1 cellular context compared by ENCODE assay signal in genomic region chr2:10629819-10630532, GRCh38.
A peak's percentile ranks its signal among the peaks of the same experiment; 100 is the strongest.
TF ChIP-seq lines count a peak whose summit lies in the region.

No MANE protein-coding gene starts in this region.

TF ChIP-seq in HepG2, 621 proteins besides CTCF, POLR2A, EP300 and RAD21 (continues in another document):
- no peak for TF ChIP-seq ZBED4 (CRISPR knock-in tag; IDR thresholded peaks at IDR 0.05; ENCODE audit: borderline replicate concordance)
- TF ChIP-seq RARA (CRISPR knock-in tag; IDR thresholded peaks at IDR 0.05) = 0 out of 2 replicates have a peak, but pooled peaks have one; percentile 6
- TF ChIP-seq ZNF205 (CRISPR knock-in tag; IDR thresholded peaks at IDR 0.05) = 0 out of 2 replicates have a peak, but pooled peaks have one; percentile 18
- peak; percentile 44; the same call in 1 of the 2 replicates for TF ChIP-seq ZNF33B (CRISPR knock-in tag; IDR thresholded peaks at IDR 0.05)
- TF ChIP-seq FOXP1 (IDR thresholded peaks at IDR 0.05) = no peak
- 0 out of 2 replicates have a peak, but pooled peaks have one; percentile 5 for TF ChIP-seq FOXP1 (CRISPR knock-in tag; IDR thresholded peaks at IDR 0.05)
- TF ChIP-seq FOXC1 (CRISPR knock-in tag; IDR thresholded peaks at IDR 0.05; ENCODE audit: borderline replicate concordance) = no peak
- no peak for TF ChIP-seq U2AF2 (IDR thresholded peaks at IDR 0.05; ENCODE audit: low read depth, low read length)
- 0 out of 2 replicates have a peak, but pooled peaks have one; percentile 27 for TF ChIP-seq HMG20A (CRISPR knock-in tag; IDR thresholded peaks at IDR 0.05; ENCODE audit: borderline replicate concordance)
- no peak for TF ChIP-seq ESRRA (CRISPR knock-in tag; IDR thresholded peaks at IDR 0.05; ENCODE audit: low read depth)
- peak in 1 of 2 experiments; percentile 62; a peak in 1 of 4 replicates for TF ChIP-seq NR2F1 (CRISPR knock-in tag; IDR thresholded peaks at IDR 0.05)
- peak; percentile 21; the same call in 1 of the 2 replicates for TF ChIP-seq SAP130 (CRISPR knock-in tag; IDR thresholded peaks at IDR 0.05; ENCODE audit: low read depth)
- TF ChIP-seq SOX6 (IDR thresholded peaks at IDR 0.05) = no peak
- TF ChIP-seq SOX6 (CRISPR knock-in tag; IDR thresholded peaks at IDR 0.05) = peak; percentile 34; the same call in 1 of the 2 replicates
- 0 out of 2 replicates have a peak, but pooled peaks have one; percentile 33 for TF ChIP-seq SOX5 (CRISPR knock-in tag; IDR thresholded peaks at IDR 0.05; ENCODE audit: borderline replicate concordance)
- 0 out of 2 replicates have a peak, but pooled peaks have one; percentile 29 for TF ChIP-seq EHMT2 (IDR thresholded peaks at IDR 0.05; ENCODE audit: borderline replicate concordance, low read depth, low read length)
- TF ChIP-seq HNF4A (CRISPR knock-in tag; IDR thresholded peaks at IDR 0.05) = peak; percentile 67
- peak; percentile 70 for TF ChIP-seq ARID5B (CRISPR knock-in tag; IDR thresholded peaks at IDR 0.05)
- peak; percentile 77; the same call in 1 of the 2 replicates for TF ChIP-seq ARID3A (IDR thresholded peaks at IDR 0.05; ENCODE audit: low read depth, low read length)
- 0 out of 2 replicates have a peak, but pooled peaks have one; percentile 21 for TF ChIP-seq ELF3 (CRISPR knock-in tag; IDR thresholded peaks at IDR 0.05)
- 0 out of 2 replicates have a peak, but pooled peaks have one; percentile 22 for TF ChIP-seq ZNF598 (CRISPR knock-in tag; IDR thresholded peaks at IDR 0.05; ENCODE audit: borderline replicate concordance)
- TF ChIP-seq CERS6 (CRISPR knock-in tag; IDR thresholded peaks at IDR 0.05) = no peak
- no peak for TF ChIP-seq ZHX1 (CRISPR knock-in tag; IDR thresholded peaks at IDR 0.05; ENCODE audit: low read depth)
- no peak for TF ChIP-seq PRDM4 (CRISPR knock-in tag; IDR thresholded peaks at IDR 0.05; ENCODE audit: borderline replicate concordance)
- 0 out of 2 replicates have a peak, but pooled peaks have one; percentile 46 for TF ChIP-seq NR2C2 (CRISPR knock-in tag; IDR thresholded peaks at IDR 0.05; ENCODE audit: borderline replicate concordance)
- peak; percentile 55 for TF ChIP-seq PAXIP1 (CRISPR knock-in tag; conservative IDR thresholded peaks at IDR 0.05)
- TF ChIP-seq NCOA2 (CRISPR knock-in tag; IDR thresholded peaks at IDR 0.05) = 0 out of 2 replicates have a peak, but pooled peaks have one; percentile 32
- TF ChIP-seq HOMEZ (CRISPR knock-in tag; IDR thresholded peaks at IDR 0.05; ENCODE audit: low read depth) = peak; percentile 29
- TF ChIP-seq NR2F6 (IDR thresholded peaks at IDR 0.05) = no peak; the same call in 1 of the 2 replicates
- TF ChIP-seq NR2F6 (CRISPR knock-in tag; IDR thresholded peaks at IDR 0.05) = peak; percentile 57; the same call in 1 of the 2 replicates
- TF ChIP-seq NCOR1 (IDR thresholded peaks at IDR 0.05; ENCODE audit: borderline replicate concordance, low read length) = peak; percentile 87
